ENCODE assay signal across 20 cellular contexts in the genomic region with DNA sequence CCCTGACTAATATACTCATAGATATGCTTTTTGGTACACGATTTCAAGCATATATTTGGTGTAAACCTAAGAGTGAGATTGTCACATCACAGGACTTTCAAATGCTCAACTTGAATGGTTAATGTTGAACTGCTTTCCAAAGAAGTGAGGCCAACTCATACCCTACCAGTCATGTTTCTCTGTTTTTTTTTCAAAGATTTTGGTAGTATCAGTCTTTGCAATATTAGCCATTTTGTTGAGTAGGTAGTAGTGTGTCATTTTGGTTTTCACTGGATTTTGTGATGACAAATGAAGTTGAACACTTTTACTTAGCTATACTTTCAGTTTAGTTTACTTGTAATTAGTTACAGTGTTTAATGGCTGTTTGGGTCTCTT. TPM values are rescaled to one million over a fixed set of nuclear protein-coding genes. Genes with fewer than 3 reads are reported as not detected.
A peak's percentile ranks its signal among the peaks of the same experiment; 100 is the strongest.
DNase-seq lines count a peak whose midpoint lies in the region; ATAC-seq lines count a peak whose summit lies in the region.
"Had no signal": no experiment of that assay in that cellular context is flagged by ENCODE, and none has a peak within 500 bp of the region (broad histone marks: within the 10 kb centered on the region; RNA-seq: fewer than 3 reads in every experiment).

No MANE protein-coding gene starts in this region.

- H3K4me3 Mint-ChIP-seq in activated T-cell treated with anti-CD3 and anti-CD28 coated beads, Interleukin-2, amount 50 U/mL, for 72 hours: peak overlapping the region in 1 of 2 donors; percentile 46
- H3K4me3 Mint-ChIP-seq in stimulated activated memory B cell treated with anti-CD40 and anti-IgM and Interleukin-4, amounts not matched to agents 10 μg/mL and 1 μg/mL and 100 μg/mL, for 72 hours: no peak overlapping the region
- H3K4me3 Mint-ChIP-seq: CD8-positive, alpha-beta T cell; HFFc6 had no signal

- peaks cover 25% of the 10 kb centered on the region for H3K4me1 Mint-ChIP-seq in activated T-cell treated with anti-CD3 and anti-CD28 coated beads, Interleukin-2, amount 50 U/mL, for 72 hours (ENCODE audit: low read depth)
- peaks cover 24% of the 10 kb centered on the region for H3K4me1 Mint-ChIP-seq in stimulated activated memory B cell treated with anti-CD40 and anti-IgM and Interleukin-4, amounts not matched to agents 10 μg/mL and 1 μg/mL and 100 μg/mL, for 72 hours

- no peaks in the 10 kb centered on the region for H3K36me3 Mint-ChIP-seq in activated T-cell treated with anti-CD3 and anti-CD28 coated beads, Interleukin-2, amount 50 U/mL, for 72 hours (ENCODE audit: insufficient read depth in 2 of 2)
- H3K36me3 Mint-ChIP-seq in stimulated activated memory B cell treated with anti-CD40 and anti-IgM and Interleukin-4, amounts not matched to agents 10 μg/mL and 1 μg/mL and 100 μg/mL, for 72 hours: peaks cover 5% of the 10 kb centered on the region
- H3K36me3 Mint-ChIP-seq: CD8-positive, alpha-beta T cell had no signal

- peak overlapping the region; percentile 77 for H3K27ac Mint-ChIP-seq in activated T-cell treated with anti-CD3 and anti-CD28 coated beads, Interleukin-2, amount 50 U/mL, for 72 hours
- H3K27ac Mint-ChIP-seq in stimulated activated memory B cell treated with anti-CD40 and anti-IgM and Interleukin-4, amounts not matched to agents 10 μg/mL and 1 μg/mL and 100 μg/mL, for 72 hours: peak overlapping the region; percentile 28
- H3K27ac Mint-ChIP-seq: CD8-positive, alpha-beta T cell; HFFc6 had no signal

- no peaks in the 10 kb centered on the region for H3K9me3 Mint-ChIP-seq in activated T-cell treated with anti-CD3 and anti-CD28 coated beads, Interleukin-2, amount 50 U/mL, for 72 hours
- no peaks in the 10 kb centered on the region for H3K9me3 Mint-ChIP-seq in stimulated activated memory B cell treated with anti-CD40 and anti-IgM and Interleukin-4, amounts not matched to agents 10 μg/mL and 1 μg/mL and 100 μg/mL, for 72 hours
- H3K9me3 Mint-ChIP-seq: CD8-positive, alpha-beta T cell had no signal

- no peaks in the 10 kb centered on the region for H3K27me3 Mint-ChIP-seq in activated T-cell treated with anti-CD3 and anti-CD28 coated beads, Interleukin-2, amount 50 U/mL, for 72 hours (ENCODE audit: low read depth)
- no peaks in the 10 kb centered on the region for H3K27me3 Mint-ChIP-seq in stimulated activated memory B cell treated with anti-CD40 and anti-IgM and Interleukin-4, amounts not matched to agents 10 μg/mL and 1 μg/mL and 100 μg/mL, for 72 hours

- DNase-seq in activated CD4-positive, CD25-positive, alpha-beta regulatory T cell (lab: John Stamatoyannopoulos, UW): no peak
- no peak for DNase-seq in activated T-cell treated with anti-CD3 and anti-CD28 coated beads, Interleukin-2, amount 50 U/mL, for 72 hours
- no peak for DNase-seq in activated T-cell treated with anti-CD3 and anti-CD28 coated beads for 4 hours
- no peak for DNase-seq in CD1c-positive myeloid dendritic cell (ENCODE audit: extremely low spot score)
- DNase-seq: AML-193; CD8-positive, alpha-beta T cell; DMS 273 treated with DMSO at 0.1 percent for 48 hours; DMS53; DND-41; EL; GOT3; H7; HFFc6 had no signal

- ATAC-seq in activated CD4-positive, CD25-positive, alpha-beta regulatory T cell treated with anti-CD3 and anti-CD28 coated beads, Interleukin-2, amount 50 U/mL, for 24 hours: peak; percentile 74 to 79
- peak; percentile 73 to 87 for ATAC-seq in activated T-cell treated with anti-CD3 and anti-CD28 coated beads, Interleukin-2, amount 50 U/mL, for 72 hours (replicated peaks in 1 of 2)
- ATAC-seq in stimulated activated memory B cell treated with anti-CD40 and anti-IgM and Interleukin-4, amounts not matched to agents 10 μg/mL and 1 μg/mL and 100 μg/mL, for 72 hours: no peak
- no peak for ATAC-seq in HG03135 (IDR thresholded peaks at IDR 0.05; ENCODE audit: unreplicated experiment)
- ATAC-seq: A549; CD8-positive, alpha-beta T cell; GM12878; HCT116 had no signal

RNA-seq across cellular contexts. Expression of a gene that starts 12.5 kb away (rescaled TPM):
- not detected for total RNA-seq in activated T-cell treated with anti-CD3 and anti-CD28 coated beads, Interleukin-2, amount 50 U/mL, for 72 hours
- total RNA-seq: CD8-positive, alpha-beta T cell; G401; HFFc6 had no signal

Comparison
In these comparisons a context has a peak if more than half of its experiments do, and no peak if none do; other contexts are left out.
1. ATAC-seq: peak in activated CD4-positive, CD25-positive, alpha-beta regulatory T cell treated with anti-CD3 and anti-CD28 coated beads, Interleukin-2, amount 50 U/mL, for 24 hours (2 of 2) and activated T-cell treated with anti-CD3 and anti-CD28 coated beads, Interleukin-2, amount 50 U/mL, for 72 hours (2 of 2); none in stimulated activated memory B cell treated with anti-CD40 and anti-IgM and Interleukin-4, amounts not matched to agents 10 μg/mL and 1 μg/mL and 100 μg/mL, for 72 hours (single experiment) and HG03135 (single experiment).